ENCODE assay signal across 21 cellular contexts in genomic region chr7:69640925-69641594, GRCh38. TPM values are rescaled to one million over a fixed set of nuclear protein-coding genes. Genes with fewer than 3 reads are reported as not detected.
DNase-seq lines count a peak whose midpoint lies in the region; ATAC-seq and TF ChIP-seq lines count a peak whose summit lies in the region.
"Had no signal": no experiment of that assay in that cellular context is flagged by ENCODE, and none has a peak within 500 bp of the region (broad histone marks: within the 10 kb centered on the region; RNA-seq: fewer than 3 reads in every experiment).

No MANE protein-coding gene starts in this region.

- in situ Hi-C loops in GM23248 (cut with MboI), result no loop called here

- peak overlapping the region; percentile 18 for H3K27ac Mint-ChIP-seq in neural progenitor cell
- H3K27ac Mint-ChIP-seq: H9 had no signal

- H3K79me2 ChIP-seq in neural progenitor cell (ENCODE audit: low read depth) (no peaks in the 10 kb centered on the region), GM23248 (ENCODE audit: insufficient read depth) (no peaks in the 10 kb centered on the region)

- H3K9me2 ChIP-seq in GM23248 (ENCODE audit: insufficient read depth), result no peaks in the 10 kb centered on the region

- H3K4me3 Mint-ChIP-seq in neural progenitor cell, result no peak overlapping the region
- H3K4me3 Mint-ChIP-seq: H9 had no signal

- H3K4me2 ChIP-seq in neural progenitor cell (peak overlapping the region; percentile 64), GM23248 (ENCODE audit: unreplicated experiment) (no peak overlapping the region)

- H3K4me3 ChIP-seq in neural progenitor cell, result no peak overlapping the region
- H3K4me3 ChIP-seq in GM23248, result no peak overlapping the region
- H3K4me3 ChIP-seq: SJSA1 had no signal

- H3F3A ChIP-seq in neural progenitor cell (ENCODE audit: low read depth) (peaks cover 33% of the 10 kb centered on the region), GM23248 (ENCODE audit: insufficient read depth) (no peaks in the 10 kb centered on the region)

- H2AFZ ChIP-seq in neural progenitor cell (replicated peaks) (no peak overlapping the region), GM23248 (no peak overlapping the region)

- H3K27ac ChIP-seq in neural progenitor cell (no peak overlapping the region), GM23248 (no peak overlapping the region)
- H3K27ac ChIP-seq: HL-60, SJSA1 had no signal

- no peaks in the 10 kb centered on the region for H3K27me3 Mint-ChIP-seq in neural progenitor cell (ENCODE audit: insufficient read depth, low read depth)

- no peaks in the 10 kb centered on the region for H3K36me3 Mint-ChIP-seq in neural progenitor cell

- peaks cover 63% of the 10 kb centered on the region for H3K4me1 ChIP-seq in neural progenitor cell
- no peaks in the 10 kb centered on the region for H3K4me1 ChIP-seq in GM23248 (ENCODE audit: insufficient read depth)
- H3K4me1 ChIP-seq: SJSA1 had no signal

- H3K36me3 ChIP-seq in neural progenitor cell, result no peaks in the 10 kb centered on the region
- H3K36me3 ChIP-seq in GM23248 (ENCODE audit: low read depth), result no peaks in the 10 kb centered on the region
- H3K36me3 ChIP-seq: SJSA1 had no signal

- H3K4me1 Mint-ChIP-seq in neural progenitor cell, result peaks cover 59% of the 10 kb centered on the region

- H3K9me3 Mint-ChIP-seq in neural progenitor cell, result no peaks in the 10 kb centered on the region
- H3K9me3 Mint-ChIP-seq: H9 had no signal

- no peaks in the 10 kb centered on the region for H3K27me3 ChIP-seq in neural progenitor cell
- no peaks in the 10 kb centered on the region for H3K27me3 ChIP-seq in GM23248 (replicated peaks; ENCODE audit: insufficient read depth)
- H3K27me3 ChIP-seq: SJSA1 had no signal

- H3K9me3 ChIP-seq in neural progenitor cell (ENCODE audit: low read depth) (no peaks in the 10 kb centered on the region), GM23248 (ENCODE audit: low read depth) (no peaks in the 10 kb centered on the region)
- H3K9me3 ChIP-seq: SJSA1 had no signal

- H4K20me1 ChIP-seq in neural progenitor cell (ENCODE audit: low read depth) (peaks cover 58% of the 10 kb centered on the region), GM23248 (ENCODE audit: insufficient read depth) (no peaks in the 10 kb centered on the region)

- ATAC-seq in HG02623 (IDR thresholded peaks at IDR 0.05; ENCODE audit: unreplicated experiment), result no peak
- ATAC-seq: HepG2, Right ventricle myocardium inferior had no signal

- DNase-seq in NCI-H526 (lab: John Stamatoyannopoulos, UW), result peak; percentile 25 to 36
- no peak for DNase-seq in NCI-H526 treated with DMSO at 0.1 percent for 48 hours (lab: John Stamatoyannopoulos, UW)
- DNase-seq in NAMALWA (ENCODE audit: low spot score), result peak; percentile 28
- peak; percentile 26 for DNase-seq in SK-N-DZ (ENCODE audit: low spot score)
- no peak for DNase-seq in neural progenitor cell (ENCODE audit: low spot score)
- no peak for DNase-seq in GM23248
- DNase-seq in ecto neural progenitor cell (ENCODE audit: low spot score), result no peak
- DNase-seq: AML-193, H9, KBM-7, MM.1S, NCI-H1092, NCI-H1436, NCI-H2029 treated with DMSO at 0.1 percent for 48 hours, NCI-H2171 treated with DMSO at 0.1 percent for 48 hours, SW 1271 had no signal

- 85 to 87% methylated on average over 5 of the region's 5 CpGs for WGBS in GM23248 (ENCODE audit: low coverage in 1 of 2, low lambda C conversion rate in 2 of 2, missing lambda C conversion rate in 2 of 2), 2 experiments

- H3K9ac ChIP-seq in neural progenitor cell (no peak overlapping the region), GM23248 (no peak overlapping the region)

- TF ChIP-seq CTCF in neural progenitor cell (IDR thresholded peaks at IDR 0.05), result no peak

RNA-seq across cellular contexts. Expression of gene AUTS2, which starts 42.8 kb away (rescaled TPM):
- 18.5 and 24.5 TPM in 2 replicates for polyA plus RNA-seq in SK-N-DZ (2014; cell fraction: cytosol; rRNA removed)
- polyA plus RNA-seq in SK-N-DZ (2014; cell fraction: nucleus; rRNA removed), result 35.4 and 79.3 TPM in 2 replicates
- 47.1 and 50.0 TPM in 2 replicates for total RNA-seq in neural progenitor cell (ENCODE audit: low replicate concordance)
- total RNA-seq in GM23248 (2014; rRNA removed; shearing (Covaris generic)), result 1.4 and 3.0 TPM in 2 replicates
- 2.5 and 4.4 TPM in 2 replicates for polyA plus RNA-seq in GM23248 (2016; fragmentation: Nextera tagmentation; extraction: Ambion mirVana)
- total RNA-seq: SJSA1 had no signal
- polyA plus RNA-seq: HepG2 had no signal

Comparison
In these comparisons a context has a peak if more than half of its experiments do, and no peak if none do; other contexts are left out.
1. DNase-seq: peak in NCI-H526 (2 of 2), NAMALWA (single experiment) and SK-N-DZ (single experiment); none in NCI-H526 treated with DMSO at 0.1 percent for 48 hours (single experiment), neural progenitor cell (single experiment), GM23248 (single experiment) and ecto neural progenitor cell (single experiment).
2. RNA of gene AUTS2, which starts 42.8 kb away (total RNA-seq): 47.1 to 50.0 TPM in neural progenitor cell; 1.4 to 3.0 TPM in GM23248; every median in the first group is over 10 times any median in the second.